Comparison of ENCODE assay signal across 9 cellular contexts in genomic region chr13:89857502-89857901, GRCh38.
"Had no signal": no experiment of that assay in that cellular context is flagged by ENCODE, and none has a peak within 500 bp of the region (broad histone marks: within the 10 kb centered on the region; RNA-seq: fewer than 3 reads in every experiment).

No MANE protein-coding gene starts in this region.

- H3K4me3 ChIP-seq: GM23338, HAP-1 had no signal

- FAIRE-seq: H1, HTR-8/SVneo had no signal

- H3K4me2 ChIP-seq: GM23338 had no signal

- DNase-seq: H7, HFFc6, IMR-90, KBM-7 had no signal

- H3K9me3 ChIP-seq: HAP-1 had no signal

- ATAC-seq: GM23338, HCT116 had no signal

- H2AFZ ChIP-seq: GM23338 had no signal

- H3K4me1 ChIP-seq: HAP-1 had no signal

- H3K36me3 ChIP-seq: HAP-1 had no signal
